ENCODE assay signal across 1 cellular context in the genomic region with DNA sequence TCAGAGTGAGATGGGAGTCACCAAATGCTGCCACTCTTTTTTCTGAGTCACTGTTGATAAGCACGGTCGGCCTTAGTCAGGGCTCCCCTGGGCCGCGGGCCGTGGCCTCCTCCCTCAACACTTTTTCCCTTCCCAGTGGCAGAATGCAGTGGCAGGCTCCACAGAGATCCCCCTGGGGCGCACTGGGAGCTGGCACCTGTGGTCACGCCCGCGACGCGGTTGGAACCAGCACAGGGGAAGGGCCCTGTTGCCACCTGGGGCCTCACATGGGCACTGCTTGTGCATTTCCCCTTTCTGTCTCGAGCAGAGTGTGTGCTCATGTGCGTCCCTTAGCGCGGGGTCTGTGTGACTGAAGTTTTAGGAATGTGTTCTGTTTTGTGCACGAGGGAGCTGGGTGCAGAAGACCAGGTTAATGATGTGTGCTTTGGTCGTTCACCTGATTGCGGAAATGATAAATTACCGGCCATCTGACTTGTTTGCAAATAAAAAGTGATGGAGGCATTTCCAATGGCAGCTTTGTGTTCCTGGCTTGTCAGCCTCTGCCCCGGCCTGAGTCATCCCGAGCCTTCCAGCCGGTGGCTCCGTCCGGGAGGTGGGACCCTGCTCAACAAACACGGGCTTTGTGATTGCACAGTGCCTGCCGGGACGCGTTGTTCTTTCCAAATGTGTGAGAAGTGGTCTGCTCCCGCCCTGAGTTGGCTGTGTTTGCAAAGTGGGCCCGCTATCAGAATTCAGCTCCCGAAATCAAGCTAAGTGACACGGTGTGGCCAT.
A peak's percentile ranks its signal among the peaks of the same experiment; 100 is the strongest.
TF ChIP-seq lines count a peak whose summit lies in the region.

No MANE protein-coding gene starts in this region.

TF ChIP-seq in HepG2, 621 proteins besides CTCF, POLR2A, EP300 and RAD21 (continued from another document and continues in another):
- TF ChIP-seq, protein P1, sequence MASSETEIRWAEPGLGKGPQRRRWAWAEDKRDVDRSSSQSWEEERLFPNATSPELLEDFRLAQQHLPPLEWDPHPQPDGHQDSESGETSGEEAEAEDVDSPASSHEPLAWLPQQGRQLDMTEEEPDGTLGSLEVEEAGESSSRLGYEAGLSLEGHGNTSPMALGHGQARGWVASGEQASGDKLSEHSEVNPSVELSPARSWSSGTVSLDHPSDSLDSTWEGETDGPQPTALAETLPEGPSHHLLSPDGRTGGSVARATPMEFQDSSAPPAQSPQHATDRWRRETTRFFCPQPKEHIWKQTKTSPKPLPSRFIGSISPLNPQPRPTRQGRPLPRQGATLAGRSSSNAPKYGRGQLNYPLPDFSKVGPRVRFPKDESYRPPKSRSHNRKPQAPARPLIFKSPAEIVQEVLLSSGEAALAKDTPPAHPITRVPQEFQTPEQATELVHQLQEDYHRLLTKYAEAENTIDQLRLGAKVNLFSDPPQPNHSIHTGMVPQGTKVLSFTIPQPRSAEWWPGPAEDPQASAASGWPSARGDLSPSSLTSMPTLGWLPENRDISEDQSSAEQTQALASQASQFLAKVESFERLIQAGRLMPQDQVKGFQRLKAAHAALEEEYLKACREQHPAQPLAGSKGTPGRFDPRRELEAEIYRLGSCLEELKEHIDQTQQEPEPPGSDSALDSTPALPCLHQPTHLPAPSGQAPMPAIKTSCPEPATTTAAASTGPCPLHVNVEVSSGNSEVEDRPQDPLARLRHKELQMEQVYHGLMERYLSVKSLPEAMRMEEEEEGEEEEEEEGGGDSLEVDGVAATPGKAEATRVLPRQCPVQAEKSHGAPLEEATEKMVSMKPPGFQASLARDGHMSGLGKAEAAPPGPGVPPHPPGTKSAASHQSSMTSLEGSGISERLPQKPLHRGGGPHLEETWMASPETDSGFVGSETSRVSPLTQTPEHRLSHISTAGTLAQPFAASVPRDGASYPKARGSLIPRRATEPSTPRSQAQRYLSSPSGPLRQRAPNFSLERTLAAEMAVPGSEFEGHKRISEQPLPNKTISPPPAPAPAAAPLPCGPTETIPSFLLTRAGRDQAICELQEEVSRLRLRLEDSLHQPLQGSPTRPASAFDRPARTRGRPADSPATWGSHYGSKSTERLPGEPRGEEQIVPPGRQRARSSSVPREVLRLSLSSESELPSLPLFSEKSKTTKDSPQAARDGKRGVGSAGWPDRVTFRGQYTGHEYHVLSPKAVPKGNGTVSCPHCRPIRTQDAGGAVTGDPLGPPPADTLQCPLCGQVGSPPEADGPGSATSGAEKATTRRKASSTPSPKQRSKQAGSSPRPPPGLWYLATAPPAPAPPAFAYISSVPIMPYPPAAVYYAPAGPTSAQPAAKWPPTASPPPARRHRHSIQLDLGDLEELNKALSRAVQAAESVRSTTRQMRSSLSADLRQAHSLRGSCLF (CRISPR knock-in tag; IDR thresholded peaks at IDR 0.05; ENCODE audit: borderline replicate concordance): no peak
- TF ChIP-seq TBX3 (IDR thresholded peaks at IDR 0.05; ENCODE audit: borderline replicate concordance): peak; percentile 28; the same call in 1 of the 2 replicates
- no peak for TF ChIP-seq PHF20 (CRISPR knock-in tag; IDR thresholded peaks at IDR 0.05)
- TF ChIP-seq MEIS1 (CRISPR knock-in tag; IDR thresholded peaks at IDR 0.05; ENCODE audit: borderline replicate concordance): no peak
- TF ChIP-seq, protein P2, sequence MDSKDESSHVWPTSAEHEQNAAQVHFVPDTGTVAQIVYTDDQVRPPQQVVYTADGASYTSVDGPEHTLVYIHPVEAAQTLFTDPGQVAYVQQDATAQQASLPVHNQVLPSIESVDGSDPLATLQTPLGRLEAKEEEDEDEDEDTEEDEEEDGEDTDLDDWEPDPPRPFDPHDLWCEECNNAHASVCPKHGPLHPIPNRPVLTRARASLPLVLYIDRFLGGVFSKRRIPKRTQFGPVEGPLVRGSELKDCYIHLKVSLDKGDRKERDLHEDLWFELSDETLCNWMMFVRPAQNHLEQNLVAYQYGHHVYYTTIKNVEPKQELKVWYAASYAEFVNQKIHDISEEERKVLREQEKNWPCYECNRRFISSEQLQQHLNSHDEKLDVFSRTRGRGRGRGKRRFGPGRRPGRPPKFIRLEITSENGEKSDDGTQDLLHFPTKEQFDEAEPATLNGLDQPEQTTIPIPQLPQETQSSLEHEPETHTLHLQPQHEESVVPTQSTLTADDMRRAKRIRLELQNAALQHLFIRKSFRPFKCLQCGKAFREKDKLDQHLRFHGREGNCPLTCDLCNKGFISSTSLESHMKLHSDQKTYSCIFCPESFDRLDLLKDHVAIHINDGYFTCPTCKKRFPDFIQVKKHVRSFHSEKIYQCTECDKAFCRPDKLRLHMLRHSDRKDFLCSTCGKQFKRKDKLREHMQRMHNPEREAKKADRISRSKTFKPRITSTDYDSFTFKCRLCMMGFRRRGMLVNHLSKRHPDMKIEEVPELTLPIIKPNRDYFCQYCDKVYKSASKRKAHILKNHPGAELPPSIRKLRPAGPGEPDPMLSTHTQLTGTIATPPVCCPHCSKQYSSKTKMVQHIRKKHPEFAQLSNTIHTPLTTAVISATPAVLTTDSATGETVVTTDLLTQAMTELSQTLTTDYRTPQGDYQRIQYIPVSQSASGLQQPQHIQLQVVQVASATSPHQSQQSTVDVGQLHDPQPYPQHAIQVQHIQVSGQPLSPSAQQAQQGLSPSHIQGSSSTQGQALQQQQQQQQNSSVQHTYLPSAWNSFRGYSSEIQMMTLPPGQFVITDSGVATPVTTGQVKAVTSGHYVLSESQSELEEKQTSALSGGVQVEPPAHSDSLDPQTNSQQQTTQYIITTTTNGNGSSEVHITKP (CRISPR knock-in tag; IDR thresholded peaks at IDR 0.05; ENCODE audit: low read depth): peak; percentile 72; the same call in 1 of the 2 replicates
- TF ChIP-seq RORA (CRISPR knock-in tag; IDR thresholded peaks at IDR 0.05): no peak
- TF ChIP-seq, protein P3, sequence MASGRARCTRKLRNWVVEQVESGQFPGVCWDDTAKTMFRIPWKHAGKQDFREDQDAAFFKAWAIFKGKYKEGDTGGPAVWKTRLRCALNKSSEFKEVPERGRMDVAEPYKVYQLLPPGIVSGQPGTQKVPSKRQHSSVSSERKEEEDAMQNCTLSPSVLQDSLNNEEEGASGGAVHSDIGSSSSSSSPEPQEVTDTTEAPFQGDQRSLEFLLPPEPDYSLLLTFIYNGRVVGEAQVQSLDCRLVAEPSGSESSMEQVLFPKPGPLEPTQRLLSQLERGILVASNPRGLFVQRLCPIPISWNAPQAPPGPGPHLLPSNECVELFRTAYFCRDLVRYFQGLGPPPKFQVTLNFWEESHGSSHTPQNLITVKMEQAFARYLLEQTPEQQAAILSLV (CRISPR knock-in tag; IDR thresholded peaks at IDR 0.05; ENCODE audit: borderline replicate concordance): 0 out of 2 replicates have a peak, but pooled peaks have one; percentile 5
- no peak for TF ChIP-seq ZNF737 (CRISPR knock-in tag; IDR thresholded peaks at IDR 0.05; ENCODE audit: borderline replicate concordance)
- no peak for TF ChIP-seq ZNF510 (CRISPR knock-in tag; IDR thresholded peaks at IDR 0.05; ENCODE audit: low read depth)
- TF ChIP-seq, protein P4, sequence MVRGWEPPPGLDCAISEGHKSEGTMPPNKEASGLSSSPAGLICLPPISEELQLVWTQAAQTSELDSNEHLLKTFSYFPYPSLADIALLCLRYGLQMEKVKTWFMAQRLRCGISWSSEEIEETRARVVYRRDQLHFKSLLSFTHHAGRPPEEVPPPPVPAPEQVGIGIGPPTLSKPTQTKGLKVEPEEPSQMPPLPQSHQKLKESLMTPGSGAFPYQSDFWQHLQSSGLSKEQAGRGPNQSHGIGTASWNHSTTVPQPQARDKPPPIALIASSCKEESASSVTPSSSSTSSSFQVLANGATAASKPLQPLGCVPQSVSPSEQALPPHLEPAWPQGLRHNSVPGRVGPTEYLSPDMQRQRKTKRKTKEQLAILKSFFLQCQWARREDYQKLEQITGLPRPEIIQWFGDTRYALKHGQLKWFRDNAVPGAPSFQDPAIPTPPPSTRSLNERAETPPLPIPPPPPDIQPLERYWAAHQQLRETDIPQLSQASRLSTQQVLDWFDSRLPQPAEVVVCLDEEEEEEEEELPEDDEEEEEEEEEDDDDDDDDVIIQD (CRISPR knock-in tag; IDR thresholded peaks at IDR 0.05; ENCODE audit: low read depth): no peak
- no peak for TF ChIP-seq FOXP1 (IDR thresholded peaks at IDR 0.05)
- peak; percentile 15; the same call in 1 of the 2 replicates for TF ChIP-seq FOXP1 (CRISPR knock-in tag; IDR thresholded peaks at IDR 0.05)
- TF ChIP-seq BHLHE40 (IDR thresholded peaks at IDR 0.05; ENCODE audit: low read length): peak; percentile 75
- peak; percentile 89 for TF ChIP-seq HNRNPL (IDR thresholded peaks at IDR 0.05; ENCODE audit: low read depth, low read length)
- TF ChIP-seq, protein P5, sequence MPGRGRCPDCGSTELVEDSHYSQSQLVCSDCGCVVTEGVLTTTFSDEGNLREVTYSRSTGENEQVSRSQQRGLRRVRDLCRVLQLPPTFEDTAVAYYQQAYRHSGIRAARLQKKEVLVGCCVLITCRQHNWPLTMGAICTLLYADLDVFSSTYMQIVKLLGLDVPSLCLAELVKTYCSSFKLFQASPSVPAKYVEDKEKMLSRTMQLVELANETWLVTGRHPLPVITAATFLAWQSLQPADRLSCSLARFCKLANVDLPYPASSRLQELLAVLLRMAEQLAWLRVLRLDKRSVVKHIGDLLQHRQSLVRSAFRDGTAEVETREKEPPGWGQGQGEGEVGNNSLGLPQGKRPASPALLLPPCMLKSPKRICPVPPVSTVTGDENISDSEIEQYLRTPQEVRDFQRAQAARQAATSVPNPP (CRISPR knock-in tag; IDR thresholded peaks at IDR 0.05): no peak
- no peak for TF ChIP-seq MAFF (IDR thresholded peaks at IDR 0.05; ENCODE audit: low read depth, low read length)
- TF ChIP-seq ZNF781 (CRISPR knock-in tag; IDR thresholded peaks at IDR 0.05; ENCODE audit: borderline replicate concordance, not compliant biosample characterization): no peak
- TF ChIP-seq PAF1 (CRISPR knock-in tag; IDR thresholded peaks at IDR 0.05): no peak
- TF ChIP-seq ZNF788 (CRISPR knock-in tag; IDR thresholded peaks at IDR 0.05; ENCODE audit: borderline replicate concordance): peak; percentile 22; the same call in 1 of the 2 replicates
- TF ChIP-seq FOXK1 (CRISPR knock-in tag; IDR thresholded peaks at IDR 0.05; ENCODE audit: borderline replicate concordance, low read depth): no peak
- TF ChIP-seq, protein P6, sequence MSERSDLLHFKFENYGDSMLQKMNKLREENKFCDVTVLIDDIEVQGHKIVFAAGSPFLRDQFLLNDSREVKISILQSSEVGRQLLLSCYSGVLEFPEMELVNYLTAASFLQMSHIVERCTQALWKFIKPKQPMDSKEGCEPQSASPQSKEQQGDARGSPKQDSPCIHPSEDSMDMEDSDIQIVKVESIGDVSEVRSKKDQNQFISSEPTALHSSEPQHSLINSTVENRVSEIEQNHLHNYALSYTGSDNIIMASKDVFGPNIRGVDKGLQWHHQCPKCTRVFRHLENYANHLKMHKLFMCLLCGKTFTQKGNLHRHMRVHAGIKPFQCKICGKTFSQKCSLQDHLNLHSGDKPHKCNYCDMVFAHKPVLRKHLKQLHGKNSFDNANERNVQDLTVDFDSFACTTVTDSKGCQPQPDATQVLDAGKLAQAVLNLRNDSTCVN (CRISPR knock-in tag; IDR thresholded peaks at IDR 0.05; ENCODE audit: borderline replicate concordance): no peak
- TF ChIP-seq, protein P7, sequence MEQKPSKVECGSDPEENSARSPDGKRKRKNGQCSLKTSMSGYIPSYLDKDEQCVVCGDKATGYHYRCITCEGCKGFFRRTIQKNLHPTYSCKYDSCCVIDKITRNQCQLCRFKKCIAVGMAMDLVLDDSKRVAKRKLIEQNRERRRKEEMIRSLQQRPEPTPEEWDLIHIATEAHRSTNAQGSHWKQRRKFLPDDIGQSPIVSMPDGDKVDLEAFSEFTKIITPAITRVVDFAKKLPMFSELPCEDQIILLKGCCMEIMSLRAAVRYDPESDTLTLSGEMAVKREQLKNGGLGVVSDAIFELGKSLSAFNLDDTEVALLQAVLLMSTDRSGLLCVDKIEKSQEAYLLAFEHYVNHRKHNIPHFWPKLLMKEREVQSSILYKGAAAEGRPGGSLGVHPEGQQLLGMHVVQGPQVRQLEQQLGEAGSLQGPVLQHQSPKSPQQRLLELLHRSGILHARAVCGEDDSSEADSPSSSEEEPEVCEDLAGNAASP (CRISPR knock-in tag; IDR thresholded peaks at IDR 0.05; ENCODE audit: borderline replicate concordance): no peak
- TF ChIP-seq CBX5 (CRISPR knock-in tag; IDR thresholded peaks at IDR 0.05; ENCODE audit: borderline replicate concordance): peak; percentile 28; the same call in 1 of the 2 replicates
- TF ChIP-seq ZNF782 (CRISPR knock-in tag; IDR thresholded peaks at IDR 0.05; ENCODE audit: borderline replicate concordance): no peak
- peak; percentile 57; the same call in 1 of the 2 replicates for TF ChIP-seq CEBPB (IDR thresholded peaks at IDR 0.05; ENCODE audit: borderline replicate concordance, low read depth, low read length)
- no peak for TF ChIP-seq LCORL (IDR thresholded peaks at IDR 0.05)
- peak; percentile 70 for TF ChIP-seq LCORL (CRISPR knock-in tag; IDR thresholded peaks at IDR 0.05)
- TF ChIP-seq ZFYVE20 (CRISPR knock-in tag; IDR thresholded peaks at IDR 0.05; ENCODE audit: borderline replicate concordance, low read depth): no peak
- TF ChIP-seq, protein P8, sequence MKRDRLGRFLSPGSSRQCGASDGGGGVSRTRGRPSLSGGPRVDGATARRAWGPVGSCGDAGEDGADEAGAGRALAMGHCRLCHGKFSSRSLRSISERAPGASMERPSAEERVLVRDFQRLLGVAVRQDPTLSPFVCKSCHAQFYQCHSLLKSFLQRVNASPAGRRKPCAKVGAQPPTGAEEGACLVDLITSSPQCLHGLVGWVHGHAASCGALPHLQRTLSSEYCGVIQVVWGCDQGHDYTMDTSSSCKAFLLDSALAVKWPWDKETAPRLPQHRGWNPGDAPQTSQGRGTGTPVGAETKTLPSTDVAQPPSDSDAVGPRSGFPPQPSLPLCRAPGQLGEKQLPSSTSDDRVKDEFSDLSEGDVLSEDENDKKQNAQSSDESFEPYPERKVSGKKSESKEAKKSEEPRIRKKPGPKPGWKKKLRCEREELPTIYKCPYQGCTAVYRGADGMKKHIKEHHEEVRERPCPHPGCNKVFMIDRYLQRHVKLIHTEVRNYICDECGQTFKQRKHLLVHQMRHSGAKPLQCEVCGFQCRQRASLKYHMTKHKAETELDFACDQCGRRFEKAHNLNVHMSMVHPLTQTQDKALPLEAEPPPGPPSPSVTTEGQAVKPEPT (CRISPR knock-in tag; IDR thresholded peaks at IDR 0.05; ENCODE audit: low read depth): no peak
- no peak for TF ChIP-seq HOXA3 (CRISPR knock-in tag; IDR thresholded peaks at IDR 0.05)
- TF ChIP-seq, protein P9, sequence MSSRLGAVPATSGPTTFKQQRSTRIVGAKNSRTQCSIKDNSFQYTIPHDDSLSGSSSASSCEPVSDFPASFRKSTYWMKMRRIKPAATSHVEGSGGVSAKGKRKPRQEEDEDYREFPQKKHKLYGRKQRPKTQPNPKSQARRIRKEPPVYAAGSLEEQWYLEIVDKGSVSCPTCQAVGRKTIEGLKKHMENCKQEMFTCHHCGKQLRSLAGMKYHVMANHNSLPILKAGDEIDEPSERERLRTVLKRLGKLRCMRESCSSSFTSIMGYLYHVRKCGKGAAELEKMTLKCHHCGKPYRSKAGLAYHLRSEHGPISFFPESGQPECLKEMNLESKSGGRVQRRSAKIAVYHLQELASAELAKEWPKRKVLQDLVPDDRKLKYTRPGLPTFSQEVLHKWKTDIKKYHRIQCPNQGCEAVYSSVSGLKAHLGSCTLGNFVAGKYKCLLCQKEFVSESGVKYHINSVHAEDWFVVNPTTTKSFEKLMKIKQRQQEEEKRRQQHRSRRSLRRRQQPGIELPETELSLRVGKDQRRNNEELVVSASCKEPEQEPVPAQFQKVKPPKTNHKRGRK (CRISPR knock-in tag; IDR thresholded peaks at IDR 0.05): no peak
- TF ChIP-seq ZBTB1 (CRISPR knock-in tag; IDR thresholded peaks at IDR 0.05; ENCODE audit: borderline replicate concordance): no peak
- 0 out of 2 replicates have a peak, but pooled peaks have one; percentile 12 for TF ChIP-seq SIN3A (IDR thresholded peaks at IDR 0.05; ENCODE audit: borderline replicate concordance, low read depth, low read length)
- no peak for TF ChIP-seq GZF1 (CRISPR knock-in tag; IDR thresholded peaks at IDR 0.05)
